ENCODE assay signal across 21 cellular contexts in genomic region chr7:155807013-155807804, GRCh38. TPM values are rescaled to one million over a fixed set of nuclear protein-coding genes. Genes with fewer than 3 reads are reported as not detected.
A peak's percentile ranks its signal among the peaks of the same experiment; 100 is the strongest.
DNase-seq lines count a peak whose midpoint lies in the region; ATAC-seq, FAIRE-seq and TF ChIP-seq lines count a peak whose summit lies in the region.
"Had no signal": no experiment of that assay in that cellular context is flagged by ENCODE, and none has a peak within 500 bp of the region (broad histone marks: within the 10 kb centered on the region; RNA-seq: fewer than 3 reads in every experiment).

No MANE protein-coding gene starts in this region.

- peaks cover 0 to 9% (median 0%) of the 10 kb centered on the region in 4 experiments; a peak in 2 of 8 replicates for H3K36me3 ChIP-seq in H1 (ENCODE audit: control insufficient read depth in 2 of 4, insufficient read depth in 4 of 4, low read length in 3 of 4)
- H3K36me3 ChIP-seq in mesendoderm (ENCODE audit: control insufficient read depth, insufficient read depth, low read length): no peaks in the 10 kb centered on the region
- H3K36me3 ChIP-seq in CD8-positive, alpha-beta T cell (ENCODE audit: insufficient read depth, low read length): no peaks in the 10 kb centered on the region
- no peaks in the 10 kb centered on the region for H3K36me3 ChIP-seq in OCI-LY7 (ENCODE audit: insufficient read depth, low read length)
- H3K36me3 ChIP-seq: cardiac muscle cell, thyroid gland, WERI-Rb-1 had no signal

- no peak overlapping the region for H3K18ac ChIP-seq in H1 (ENCODE audit: extremely low read depth, low read length)
- peak overlapping the region; percentile 55 for H3K18ac ChIP-seq in mesendoderm (ENCODE audit: low read length)

- H2BK5ac ChIP-seq in H1 (ENCODE audit: low read depth, low read length) (no peak overlapping the region; the same call in 1 of the 2 replicates), mesendoderm (ENCODE audit: low read length) (no peak overlapping the region)

- H3K4ac ChIP-seq in H1 (replicated peaks; ENCODE audit: insufficient read length, low read depth, low read length) (peak overlapping the region; percentile 58), mesendoderm (ENCODE audit: low read depth, low read length) (no peak overlapping the region)

- H3K4me1 ChIP-seq in H1 (replicated peaks in 1 of 4; ENCODE audit: control insufficient read depth in 3 of 4, insufficient read depth in 4 of 4, low read length in 3 of 4) (peaks cover 8 to 68% (median 47%) of the 10 kb centered on the region in 4 experiments), mesendoderm (ENCODE audit: control insufficient read depth, low read depth, low read length) (peaks cover 8% of the 10 kb centered on the region), OCI-LY7 (ENCODE audit: insufficient read depth, low read length, poor library complexity, severe bottlenecking) (no peaks in the 10 kb centered on the region)
- peaks cover 15% of the 10 kb centered on the region for H3K4me1 ChIP-seq in CD8-positive, alpha-beta T cell (ENCODE audit: insufficient read depth, low read length)

- 0 out of 2 replicates have a peak overlapping the region, but pooled peaks have one; percentile 48 for H2BK20ac ChIP-seq in H1 (ENCODE audit: low read length)

- H2BK12ac ChIP-seq in H1 (ENCODE audit: low read depth, low read length): peak overlapping the region; percentile 50; the same call in 1 of the 2 replicates

- H4K8ac ChIP-seq in H1 (ENCODE audit: extremely low read depth, insufficient read depth, low read length) (no peak overlapping the region), mesendoderm (ENCODE audit: low read depth, low read length) (no peak overlapping the region)

- no peak overlapping the region for H4K5ac ChIP-seq in H1 (ENCODE audit: insufficient read length, low read depth, low read length)
- no peak overlapping the region for H4K5ac ChIP-seq in mesendoderm (ENCODE audit: low read length)

- no peak overlapping the region for H3K27ac Mint-ChIP-seq in T-helper 2 cell treated with Interferon-gamma antibody and Interleukin-4, amounts not matched to agents 5 μg/mL and 100 μg/mL, for 36 hours
- H3K27ac Mint-ChIP-seq in type B pancreatic cell: peak overlapping the region; percentile 73
- no peak overlapping the region for H3K27ac Mint-ChIP-seq in CD8-positive, alpha-beta T cell

- DNase-seq in T-helper 2 cell treated with Interferon-gamma antibody and Interleukin-4, amounts not matched to agents 5 μg/mL and 100 μg/mL, for 36 hours (ENCODE audit: low spot score): no peak
- no peak for DNase-seq in T-helper 2 cell
- DNase-seq in H1 (ENCODE audit: low read depth in 1 of 2, low spot score in 2 of 2): no peak
- peak; percentile 81 for DNase-seq in mesendoderm
- no peak for DNase-seq in type B pancreatic cell (ENCODE audit: extremely low spot score, unreplicated experiment)
- no peak for DNase-seq in CD8-positive, alpha-beta T cell
- no peak for DNase-seq in OCI-LY7 (ENCODE audit: low spot score)
- no peak for DNase-seq in NCI-H526 treated with DMSO at 0.1 percent for 48 hours (lab: John Stamatoyannopoulos, UW)
- DNase-seq: activated CD8-positive, alpha-beta memory T cell treated with anti-CD3 and anti-CD28 coated beads, Interleukin-2, amount 50 U/mL, for 4 hours; NCI-H1436; PC-3; stimulated activated CD8-positive, alpha-beta memory T cell treated with anti-CD3 and anti-CD28 coated beads, Interleukin-4, amount 100 ng/mL, for 48 hours; thyroid gland; WERI-Rb-1 had no signal

- no peak overlapping the region for H2BK120ac ChIP-seq in H1 (replicated peaks; ENCODE audit: low read depth, low read length)
- no peak overlapping the region for H2BK120ac ChIP-seq in mesendoderm (ENCODE audit: low read depth, low read length)

- H4K91ac ChIP-seq in H1 (replicated peaks; ENCODE audit: insufficient read length, low read length): no peak overlapping the region

- CTCF ChIA-PET in H1 (lab: Charles Lee; ENCODE audit: partially characterized antibody): interaction anchor here (1.5 kb wide), 2 partner anchors 88 to 400 kb away, joined by 3 read pairs; no protein-coding TSS in a partner anchor
- CTCF ChIA-PET in CD8-positive, alpha-beta T cell (lab: Charles Lee): interaction anchor here (1.1 kb wide), 1 partner anchor 666 kb away, joined by 4 read pairs; no protein-coding TSS in a partner anchor
- CTCF ChIA-PET in OCI-LY7 (lab: Charles Lee; ENCODE audit: unreplicated experiment): no interaction called here

- H3K4me3 ChIP-seq in H1 (ENCODE audit: extremely low read depth in 1 of 4, insufficient read depth in 2 of 4, low read depth in 3 of 4, low read length in 4 of 4) (peak overlapping the region; percentile 10 to 56 (median 15); a peak in 5 of 8 replicates), mesendoderm (ENCODE audit: low read length) (no peak overlapping the region), OCI-LY7 (ENCODE audit: low read depth, low read length, poor library complexity, severe bottlenecking) (no peak overlapping the region)
- H3K4me3 ChIP-seq in CD8-positive, alpha-beta T cell (ENCODE audit: low read depth, low read length): no peak overlapping the region
- H3K4me3 ChIP-seq: K562, thyroid gland had no signal

- no peaks in the 10 kb centered on the region for H3K79me2 ChIP-seq in H1 (ENCODE audit: control insufficient read depth in 1 of 2, insufficient read depth in 2 of 2, low read length in 2 of 2)
- no peaks in the 10 kb centered on the region for H3K79me2 ChIP-seq in mesendoderm (ENCODE audit: control insufficient read depth, insufficient read depth, low read length)
- no peaks in the 10 kb centered on the region for H3K79me2 ChIP-seq in OCI-LY7 (ENCODE audit: insufficient read depth, low read depth, low read length)

- TF ChIP-seq CTCF in H1 (IDR thresholded peaks at IDR 0.05; ENCODE audit: control extremely low read depth in 1 of 3, insufficient read depth in 1 of 3, low read depth in 1 of 3, low read length in 3 of 3): no peak
- no peak for TF ChIP-seq CTCF in type B pancreatic cell (conservative IDR thresholded peaks at IDR 0.05)
- no peak for TF ChIP-seq CTCF in CD8-positive, alpha-beta T cell (IDR thresholded peaks at IDR 0.05)
- no peak for TF ChIP-seq CTCF in OCI-LY7 (conservative IDR thresholded peaks at IDR 0.05; ENCODE audit: low read length)

- ATAC-seq in CD8-positive, alpha-beta T cell: no peak
- ATAC-seq: activated naive CD4-positive, alpha-beta T cell treated with anti-CD3 and anti-CD28 coated beads, Interleukin-2, amount 50 U/mL, for 72 hours; K562; PC-3; SK-N-SH treated with all-trans-retinoic acid at 6 μM for 48 hours had no signal

- intact Hi-C loops in CD8-positive, alpha-beta T cell (cut with DNase I, micrococcal nuclease): no loop called here
- intact Hi-C loops in OCI-LY7 (cut with micrococcal nuclease; ENCODE audit: unreplicated experiment): no loop called here

- H3K4me2 ChIP-seq in H1 (ENCODE audit: insufficient read depth in 1 of 2, low read depth in 2 of 2, low read length in 2 of 2) (peak overlapping the region; percentile 40 to 73), mesendoderm (ENCODE audit: low read length) (peak overlapping the region; percentile 19), OCI-LY7 (ENCODE audit: low read length) (no peak overlapping the region)

- H3K4me3 Mint-ChIP-seq in T-helper 2 cell treated with Interferon-gamma antibody and Interleukin-4, amounts not matched to agents 5 μg/mL and 100 μg/mL, for 36 hours: peak overlapping the region; percentile 29
- peak overlapping the region; percentile 82 for H3K4me3 Mint-ChIP-seq in type B pancreatic cell
- H3K4me3 Mint-ChIP-seq in CD8-positive, alpha-beta T cell: no peak overlapping the region

- H3K56ac ChIP-seq in H1 (replicated peaks; ENCODE audit: insufficient read length, low read depth, low read length) (no peak overlapping the region), mesendoderm (ENCODE audit: low read length) (peak overlapping the region; percentile 54)

- H2AK5ac ChIP-seq in H1 (ENCODE audit: low read depth, low read length) (no peak overlapping the region), mesendoderm (ENCODE audit: low read length) (no peak overlapping the region)

- H3K9ac ChIP-seq in H1 (replicated peaks in 1 of 4; ENCODE audit: extremely low read depth in 1 of 4, low read depth in 3 of 4, low read length in 3 of 4) (no peak overlapping the region), mesendoderm (ENCODE audit: low read length) (peak overlapping the region; percentile 8)

- no peak overlapping the region for H3K14ac ChIP-seq in H1 (ENCODE audit: insufficient read length)

- no peaks in the 10 kb centered on the region for H3K9me2 ChIP-seq in OCI-LY7 (ENCODE audit: insufficient read depth, low read length)

- WGBS in H1 (ENCODE audit: extremely low coverage in 1 of 2, insufficient coverage in 1 of 2, insufficient read length in 1 of 2, insufficient replicate concordance in 2 of 2, low coverage in 1 of 2, low lambda C conversion rate in 2 of 2, missing lambda C conversion rate in 1 of 2), 2 experiments: 3% methylated on average over 22 of the region's 25 CpGs; no CpG with 5 or more reads in 1 of the 2 experiments
- no CpG with 5 or more reads among the region's 25 CpGs for WGBS in mesendoderm (ENCODE audit: extremely low coverage, insufficient coverage, low lambda C conversion rate)

- no peak for TF ChIP-seq POLR2A in H1 (IDR thresholded peaks at IDR 0.05; ENCODE audit: control extremely low read depth in 1 of 2, low read depth in 2 of 2, low read length in 2 of 2)

- no peak for FAIRE-seq in H1 (lab: Jason Lieb, UNC)
- FAIRE-seq: endometrium, frontal cortex, GM18507, K562 had no signal

- no TSS peak for BruUV-seq in OCI-LY7 (replicated peaks; lab: Mats Ljungman, UMichigan)

- H2AFZ ChIP-seq in H1 (ENCODE audit: low read length) (no peak overlapping the region), OCI-LY7 (ENCODE audit: low read length) (no peak overlapping the region)

- no peak for TF ChIP-seq RAD21 in H1 (IDR thresholded peaks at IDR 0.05 in 1 of 2, conservative IDR thresholded peaks at IDR 0.05 in 1 of 2; ENCODE audit: low read depth in 2 of 2, low read length in 2 of 2)

- no peaks in the 10 kb centered on the region for H3K36me3 Mint-ChIP-seq in T-helper 2 cell treated with Interferon-gamma antibody and Interleukin-4, amounts not matched to agents 5 μg/mL and 100 μg/mL, for 36 hours (ENCODE audit: low read depth)
- H3K36me3 Mint-ChIP-seq in type B pancreatic cell: no peaks in the 10 kb centered on the region
- no peaks in the 10 kb centered on the region for H3K36me3 Mint-ChIP-seq in CD8-positive, alpha-beta T cell

- peaks cover 70% of the 10 kb centered on the region for H3K27me3 Mint-ChIP-seq in T-helper 2 cell treated with Interferon-gamma antibody and Interleukin-4, amounts not matched to agents 5 μg/mL and 100 μg/mL, for 36 hours (ENCODE audit: low read depth)
- H3K27me3 Mint-ChIP-seq in type B pancreatic cell: peaks cover 72% of the 10 kb centered on the region
- peaks cover 51% of the 10 kb centered on the region for H3K27me3 Mint-ChIP-seq in CD8-positive, alpha-beta T cell (ENCODE audit: low read depth)

- H3K9me3 ChIP-seq in H1 (ENCODE audit: insufficient read depth in 2 of 2, low read depth in 1 of 2, low read length in 1 of 2) (peaks cover 0 to 8% of the 10 kb centered on the region in 2 experiments; a peak in 2 of 4 replicates), OCI-LY7 (ENCODE audit: low read length) (no peaks in the 10 kb centered on the region)
- no peaks in the 10 kb centered on the region for H3K9me3 ChIP-seq in CD8-positive, alpha-beta T cell (ENCODE audit: low read length)
- H3K9me3 ChIP-seq: thyroid gland had no signal

- TF ChIP-seq EP300 in H1 (IDR thresholded peaks at IDR 0.05; ENCODE audit: borderline replicate concordance in 1 of 2, low read depth in 2 of 2, low read length in 2 of 2): no peak

- H3K79me1 ChIP-seq in H1 (ENCODE audit: low read depth, low read length) (no peaks in the 10 kb centered on the region), mesendoderm (ENCODE audit: low read length) (no peaks in the 10 kb centered on the region)

- peaks cover 19% of the 10 kb centered on the region for H3K4me1 Mint-ChIP-seq in T-helper 2 cell treated with Interferon-gamma antibody and Interleukin-4, amounts not matched to agents 5 μg/mL and 100 μg/mL, for 36 hours (ENCODE audit: low read depth)
- H3K4me1 Mint-ChIP-seq in type B pancreatic cell (ENCODE audit: unreplicated experiment): peaks cover 11% of the 10 kb centered on the region
- peaks cover 24% of the 10 kb centered on the region for H3K4me1 Mint-ChIP-seq in CD8-positive, alpha-beta T cell (ENCODE audit: low read depth)

- H3K23ac ChIP-seq in H1 (ENCODE audit: insufficient read length): no peak overlapping the region
- no peak overlapping the region for H3K23ac ChIP-seq in mesendoderm (ENCODE audit: low read length)

- peaks cover 12% of the 10 kb centered on the region; the same call in 1 of the 2 replicates for H3K23me2 ChIP-seq in H1 (ENCODE audit: low read depth, low read length)

- H3K27me3 ChIP-seq in H1 (replicated peaks in 1 of 4; ENCODE audit: control insufficient read depth in 3 of 4, extremely low read depth in 1 of 4, insufficient read depth in 3 of 4, low read length in 3 of 4) (peaks cover 84 to 100% (median 97%) of the 10 kb centered on the region in 4 experiments), mesendoderm (ENCODE audit: insufficient read depth, low read length, poor library complexity) (peaks cover 39% of the 10 kb centered on the region)
- peaks cover 20% of the 10 kb centered on the region for H3K27me3 ChIP-seq in CD8-positive, alpha-beta T cell (ENCODE audit: insufficient read depth, low read length)

- H3K27ac ChIP-seq in H1 (ENCODE audit: low read depth, low read length) (no peak overlapping the region), mesendoderm (ENCODE audit: low read depth, low read length) (no peak overlapping the region), OCI-LY7 (ENCODE audit: low read depth, low read length, poor library complexity, severe bottlenecking) (no peak overlapping the region)
- H3K27ac ChIP-seq in CD8-positive, alpha-beta T cell (ENCODE audit: low read depth, low read length): no peak overlapping the region
- H3K27ac ChIP-seq: cardiac muscle cell, thyroid gland, WERI-Rb-1 had no signal

- H2BK15ac ChIP-seq in H1 (ENCODE audit: low read length) (no peak overlapping the region), mesendoderm (replicated peaks; ENCODE audit: low read depth) (no peak overlapping the region)

- H3K9me3 Mint-ChIP-seq in T-helper 2 cell treated with Interferon-gamma antibody and Interleukin-4, amounts not matched to agents 5 μg/mL and 100 μg/mL, for 36 hours: no peaks in the 10 kb centered on the region
- H3K9me3 Mint-ChIP-seq in type B pancreatic cell: no peaks in the 10 kb centered on the region
- H3K9me3 Mint-ChIP-seq in CD8-positive, alpha-beta T cell: no peaks in the 10 kb centered on the region
- H3K9me3 Mint-ChIP-seq: activated naive CD4-positive, alpha-beta T cell treated with anti-CD3 and anti-CD28 coated beads, Interleukin-2, amount 50 U/mL, for 72 hours had no signal

- H4K20me1 ChIP-seq in H1 (replicated peaks in 1 of 2; ENCODE audit: control insufficient read depth in 1 of 2, insufficient read depth in 2 of 2, low read length in 2 of 2): peaks cover 16 to 25% of the 10 kb centered on the region in 2 experiments
- no peaks in the 10 kb centered on the region for H4K20me1 ChIP-seq in OCI-LY7 (ENCODE audit: insufficient read depth, low read length)

- POLR2A ChIA-PET in H1 (lab: Charles Lee; ENCODE audit: partially characterized antibody): no interaction called here
- POLR2A ChIA-PET in CD8-positive, alpha-beta T cell (lab: Charles Lee): no interaction called here
- POLR2A ChIA-PET in OCI-LY7 (lab: Charles Lee): no interaction called here

RNA-seq across cellular contexts. Expression of gene SHH, which starts 5.1 kb away (rescaled TPM):
- not detected in 2 replicates for total RNA-seq in H1 (2021; fragmentation: NEBNext Ultra II Directional; extraction: Animal tissue kit (Norgen Biotek cat#: 25700))
- polyA plus RNA-seq in H1 (2011; rRNA removed): not detected in 2 replicates
- polyA plus RNA-seq in H1 (2011; cell fraction: cytosol; rRNA removed): 0.01 TPM
- polyA plus RNA-seq in H1 (2011; cell fraction: nucleus; rRNA removed): not detected
- not detected in 4 replicates for polyA plus RNA-seq in H1 (2012, experiment 1 of 2)
- polyA plus RNA-seq in H1 (2012, experiment 2 of 2): not detected
- polyA plus RNA-seq in H1 (2013, experiment 1 of 2): under 0.01 TPM
- polyA plus RNA-seq in H1 (2013, experiment 2 of 2): 0.04 TPM
- 0.03 TPM in 1 of 2 replicates, not detected in the other for polyA minus RNA-seq in H1 (2011; rRNA and poly(A)+ RNA removed)
- polyA minus RNA-seq in H1 (2011; cell fraction: cytosol; rRNA and poly(A)+ RNA removed): not detected
- polyA minus RNA-seq in H1 (2011; cell fraction: nucleus; rRNA and poly(A)+ RNA removed): not detected
- 0.32 TPM for polyA plus RNA-seq in mesendoderm (2013, experiment 1 of 2)
- polyA plus RNA-seq in mesendoderm (2013, experiment 2 of 2): 0.28 TPM
- total RNA-seq in type B pancreatic cell (ENCODE audit: low replicate concordance) (24.9 and 28.3 TPM in 2 replicates), OCI-LY7 (2022) (not detected in 2 replicates)
- total RNA-seq in CD8-positive, alpha-beta T cell: not detected
- not detected in 2 replicates for total RNA-seq in OCI-LY7 (2014; rRNA removed; shearing (Covaris generic))
- total RNA-seq: activated naive CD4-positive, alpha-beta T cell treated with anti-CD3 and anti-CD28 coated beads, Interleukin-2, amount 50 U/mL, for 72 hours; cardiac muscle cell; thyroid gland had no signal
- polyA plus RNA-seq: cardiac muscle cell, K562 had no signal

Comparison
In these comparisons a context has a peak if more than half of its experiments do, and no peak if none do; other contexts are left out.
1. H3K4me3 ChIP-seq: peak in H1 (4 of 4); none in mesendoderm (single experiment), CD8-positive, alpha-beta T cell (single experiment) and OCI-LY7 (single experiment).
2. RNA of gene SHH, which starts 5.1 kb away (total RNA-seq): 24.9 to 28.3 TPM in type B pancreatic cell; not detected in H1, not detected in CD8-positive, alpha-beta T cell and not detected in OCI-LY7; every median in the first group is over 10 times any median in the second.